ENCODE assay signal across 2 cellular contexts in the genomic region with DNA sequence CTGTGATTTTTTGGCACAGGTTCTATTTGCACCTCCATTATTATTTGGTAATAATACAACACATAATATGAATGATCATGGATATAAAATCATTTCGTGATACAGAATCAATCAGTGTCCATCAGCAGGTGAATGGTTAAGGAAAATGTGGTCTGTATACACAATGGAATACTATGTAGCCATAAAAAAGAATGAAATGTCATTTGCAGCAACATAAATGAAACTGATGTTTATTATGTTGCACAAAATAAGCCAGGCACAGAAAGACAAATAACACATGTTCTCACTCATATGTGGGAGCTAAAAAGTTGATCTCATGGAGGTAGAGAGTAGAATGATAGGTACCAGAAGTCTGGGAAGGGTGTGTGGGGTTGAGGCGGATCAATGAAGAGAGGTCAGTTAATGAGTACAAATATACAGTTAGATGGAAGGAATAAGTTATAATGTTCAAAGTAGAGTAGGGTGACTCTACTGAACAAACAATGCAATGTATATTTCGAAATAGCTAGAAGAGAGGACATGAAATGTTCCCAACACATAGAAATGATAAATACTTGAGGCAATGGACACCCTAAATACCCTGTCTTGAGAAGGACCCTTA.
A peak's percentile ranks its signal among the peaks of the same experiment; 100 is the strongest.
TF ChIP-seq lines count a peak whose summit lies in the region.

No MANE protein-coding gene starts in this region.

TF ChIP-seq in A549, 52 proteins besides CTCF, POLR2A, EP300 and RAD21:
- TF ChIP-seq, protein P1, sequence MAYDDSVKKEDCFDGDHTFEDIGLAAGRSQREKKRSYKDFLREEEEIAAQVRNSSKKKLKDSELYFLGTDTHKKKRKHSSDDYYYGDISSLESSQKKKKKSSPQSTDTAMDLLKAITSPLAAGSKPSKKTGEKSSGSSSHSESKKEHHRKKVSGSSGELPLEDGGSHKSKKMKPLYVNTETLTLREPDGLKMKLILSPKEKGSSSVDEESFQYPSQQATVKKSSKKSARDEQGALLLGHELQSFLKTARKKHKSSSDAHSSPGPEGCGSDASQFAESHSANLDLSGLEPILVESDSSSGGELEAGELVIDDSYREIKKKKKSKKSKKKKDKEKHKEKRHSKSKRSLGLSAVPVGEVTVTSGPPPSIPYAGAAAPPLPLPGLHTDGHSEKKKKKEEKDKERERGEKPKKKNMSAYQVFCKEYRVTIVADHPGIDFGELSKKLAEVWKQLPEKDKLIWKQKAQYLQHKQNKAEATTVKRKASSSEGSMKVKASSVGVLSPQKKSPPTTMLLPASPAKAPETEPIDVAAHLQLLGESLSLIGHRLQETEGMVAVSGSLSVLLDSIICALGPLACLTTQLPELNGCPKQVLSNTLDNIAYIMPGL (CRISPR knock-in tag; IDR thresholded peaks at IDR 0.05; ENCODE audit: borderline replicate concordance): no peak
- TF ChIP-seq GATA3 (IDR thresholded peaks at IDR 0.05; ENCODE audit: borderline replicate concordance) (no peak), KDM1A (IDR thresholded peaks at IDR 0.05; ENCODE audit: low read depth) (0 out of 2 replicates have a peak, but pooled peaks have one; percentile 19), NFE2L2 (conservative IDR thresholded peaks at IDR 0.05; ENCODE audit: low read length) (no peak), HDAC2 (IDR thresholded peaks at IDR 0.05) (peak; percentile 57; the same call in 1 of the 2 replicates), ZNF302 (CRISPR knock-in tag; IDR thresholded peaks at IDR 0.05) (no peak)

TF ChIP-seq in HepG2, 621 proteins besides CTCF, POLR2A, EP300 and RAD21:
- peak; percentile 47; the same call in 1 of the 2 replicates for TF ChIP-seq FOXA3 (CRISPR knock-in tag; IDR thresholded peaks at IDR 0.05)
- peak; percentile 45; the same call in 1 of the 2 replicates for TF ChIP-seq CEBPB (IDR thresholded peaks at IDR 0.05; ENCODE audit: borderline replicate concordance, low read depth, low read length)
- TF ChIP-seq NR2F6 (IDR thresholded peaks at IDR 0.05): 0 out of 2 replicates have a peak, but pooled peaks have one; percentile 20
- no peak for TF ChIP-seq NR2F6 (CRISPR knock-in tag; IDR thresholded peaks at IDR 0.05)
- TF ChIP-seq MLLT10 (CRISPR knock-in tag; IDR thresholded peaks at IDR 0.05): no peak
- TF ChIP-seq, protein P2, sequence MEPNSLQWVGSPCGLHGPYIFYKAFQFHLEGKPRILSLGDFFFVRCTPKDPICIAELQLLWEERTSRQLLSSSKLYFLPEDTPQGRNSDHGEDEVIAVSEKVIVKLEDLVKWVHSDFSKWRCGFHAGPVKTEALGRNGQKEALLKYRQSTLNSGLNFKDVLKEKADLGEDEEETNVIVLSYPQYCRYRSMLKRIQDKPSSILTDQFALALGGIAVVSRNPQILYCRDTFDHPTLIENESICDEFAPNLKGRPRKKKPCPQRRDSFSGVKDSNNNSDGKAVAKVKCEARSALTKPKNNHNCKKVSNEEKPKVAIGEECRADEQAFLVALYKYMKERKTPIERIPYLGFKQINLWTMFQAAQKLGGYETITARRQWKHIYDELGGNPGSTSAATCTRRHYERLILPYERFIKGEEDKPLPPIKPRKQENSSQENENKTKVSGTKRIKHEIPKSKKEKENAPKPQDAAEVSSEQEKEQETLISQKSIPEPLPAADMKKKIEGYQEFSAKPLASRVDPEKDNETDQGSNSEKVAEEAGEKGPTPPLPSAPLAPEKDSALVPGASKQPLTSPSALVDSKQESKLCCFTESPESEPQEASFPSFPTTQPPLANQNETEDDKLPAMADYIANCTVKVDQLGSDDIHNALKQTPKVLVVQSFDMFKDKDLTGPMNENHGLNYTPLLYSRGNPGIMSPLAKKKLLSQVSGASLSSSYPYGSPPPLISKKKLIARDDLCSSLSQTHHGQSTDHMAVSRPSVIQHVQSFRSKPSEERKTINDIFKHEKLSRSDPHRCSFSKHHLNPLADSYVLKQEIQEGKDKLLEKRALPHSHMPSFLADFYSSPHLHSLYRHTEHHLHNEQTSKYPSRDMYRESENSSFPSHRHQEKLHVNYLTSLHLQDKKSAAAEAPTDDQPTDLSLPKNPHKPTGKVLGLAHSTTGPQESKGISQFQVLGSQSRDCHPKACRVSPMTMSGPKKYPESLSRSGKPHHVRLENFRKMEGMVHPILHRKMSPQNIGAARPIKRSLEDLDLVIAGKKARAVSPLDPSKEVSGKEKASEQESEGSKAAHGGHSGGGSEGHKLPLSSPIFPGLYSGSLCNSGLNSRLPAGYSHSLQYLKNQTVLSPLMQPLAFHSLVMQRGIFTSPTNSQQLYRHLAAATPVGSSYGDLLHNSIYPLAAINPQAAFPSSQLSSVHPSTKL (CRISPR knock-in tag; IDR thresholded peaks at IDR 0.05): peak; percentile 37; the same call in 1 of the 2 replicates
- TF ChIP-seq FOXP1 (IDR thresholded peaks at IDR 0.05): no peak
- TF ChIP-seq FOXP1 (CRISPR knock-in tag; IDR thresholded peaks at IDR 0.05): peak; percentile 39; the same call in 1 of the 2 replicates
- 0 out of 2 replicates have a peak, but pooled peaks have one; percentile 41 for TF ChIP-seq KDM1A (CRISPR knock-in tag; IDR thresholded peaks at IDR 0.05)
- 0 out of 2 replicates have a peak, but pooled peaks have one; percentile 16 for TF ChIP-seq DNMT3B (CRISPR knock-in tag; conservative IDR thresholded peaks at IDR 0.05)
- TF ChIP-seq RCOR2 (CRISPR knock-in tag; IDR thresholded peaks at IDR 0.05): peak; percentile 37; the same call in 1 of the 2 replicates
- TF ChIP-seq ZNF652 (CRISPR knock-in tag; IDR thresholded peaks at IDR 0.05; ENCODE audit: borderline replicate concordance, low read depth): 0 out of 2 replicates have a peak, but pooled peaks have one; percentile 35
- peak; percentile 62; the same call in 1 of the 2 replicates for TF ChIP-seq ONECUT2 (CRISPR knock-in tag; IDR thresholded peaks at IDR 0.05)
- TF ChIP-seq MAFG (CRISPR knock-in tag; IDR thresholded peaks at IDR 0.05): no peak
- TF ChIP-seq IRX3 (CRISPR knock-in tag; IDR thresholded peaks at IDR 0.05; ENCODE audit: borderline replicate concordance, low read depth): no peak
- peak; percentile 46 for TF ChIP-seq GATAD2A (CRISPR knock-in tag; IDR thresholded peaks at IDR 0.05)
- TF ChIP-seq, protein P3, sequence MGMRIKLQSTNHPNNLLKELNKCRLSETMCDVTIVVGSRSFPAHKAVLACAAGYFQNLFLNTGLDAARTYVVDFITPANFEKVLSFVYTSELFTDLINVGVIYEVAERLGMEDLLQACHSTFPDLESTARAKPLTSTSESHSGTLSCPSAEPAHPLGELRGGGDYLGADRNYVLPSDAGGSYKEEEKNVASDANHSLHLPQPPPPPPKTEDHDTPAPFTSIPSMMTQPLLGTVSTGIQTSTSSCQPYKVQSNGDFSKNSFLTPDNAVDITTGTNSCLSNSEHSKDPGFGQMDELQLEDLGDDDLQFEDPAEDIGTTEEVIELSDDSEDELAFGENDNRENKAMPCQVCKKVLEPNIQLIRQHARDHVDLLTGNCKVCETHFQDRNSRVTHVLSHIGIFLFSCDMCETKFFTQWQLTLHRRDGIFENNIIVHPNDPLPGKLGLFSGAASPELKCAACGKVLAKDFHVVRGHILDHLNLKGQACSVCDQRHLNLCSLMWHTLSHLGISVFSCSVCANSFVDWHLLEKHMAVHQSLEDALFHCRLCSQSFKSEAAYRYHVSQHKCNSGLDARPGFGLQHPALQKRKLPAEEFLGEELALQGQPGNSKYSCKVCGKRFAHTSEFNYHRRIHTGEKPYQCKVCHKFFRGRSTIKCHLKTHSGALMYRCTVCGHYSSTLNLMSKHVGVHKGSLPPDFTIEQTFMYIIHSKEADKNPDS (CRISPR knock-in tag; IDR thresholded peaks at IDR 0.05): no peak
- peak; percentile 40; the same call in 1 of the 2 replicates for TF ChIP-seq CEBPG (CRISPR knock-in tag; IDR thresholded peaks at IDR 0.05)
- 0 out of 2 replicates have a peak, but pooled peaks have one; percentile 13 for TF ChIP-seq HDAC1 (CRISPR knock-in tag; IDR thresholded peaks at IDR 0.05)
- TF ChIP-seq, protein P4, sequence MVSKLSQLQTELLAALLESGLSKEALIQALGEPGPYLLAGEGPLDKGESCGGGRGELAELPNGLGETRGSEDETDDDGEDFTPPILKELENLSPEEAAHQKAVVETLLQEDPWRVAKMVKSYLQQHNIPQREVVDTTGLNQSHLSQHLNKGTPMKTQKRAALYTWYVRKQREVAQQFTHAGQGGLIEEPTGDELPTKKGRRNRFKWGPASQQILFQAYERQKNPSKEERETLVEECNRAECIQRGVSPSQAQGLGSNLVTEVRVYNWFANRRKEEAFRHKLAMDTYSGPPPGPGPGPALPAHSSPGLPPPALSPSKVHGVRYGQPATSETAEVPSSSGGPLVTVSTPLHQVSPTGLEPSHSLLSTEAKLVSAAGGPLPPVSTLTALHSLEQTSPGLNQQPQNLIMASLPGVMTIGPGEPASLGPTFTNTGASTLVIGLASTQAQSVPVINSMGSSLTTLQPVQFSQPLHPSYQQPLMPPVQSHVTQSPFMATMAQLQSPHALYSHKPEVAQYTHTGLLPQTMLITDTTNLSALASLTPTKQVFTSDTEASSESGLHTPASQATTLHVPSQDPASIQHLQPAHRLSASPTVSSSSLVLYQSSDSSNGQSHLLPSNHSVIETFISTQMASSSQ (IDR thresholded peaks at IDR 0.05; ENCODE audit: low read depth): peak; percentile 58; the same call in 1 of the 2 replicates
- TF ChIP-seq, protein P4 (CRISPR knock-in tag; IDR thresholded peaks at IDR 0.05; ENCODE audit: borderline replicate concordance): no peak
- no peak for TF ChIP-seq NCOA1 (CRISPR knock-in tag; IDR thresholded peaks at IDR 0.05)
- TF ChIP-seq, protein P5, sequence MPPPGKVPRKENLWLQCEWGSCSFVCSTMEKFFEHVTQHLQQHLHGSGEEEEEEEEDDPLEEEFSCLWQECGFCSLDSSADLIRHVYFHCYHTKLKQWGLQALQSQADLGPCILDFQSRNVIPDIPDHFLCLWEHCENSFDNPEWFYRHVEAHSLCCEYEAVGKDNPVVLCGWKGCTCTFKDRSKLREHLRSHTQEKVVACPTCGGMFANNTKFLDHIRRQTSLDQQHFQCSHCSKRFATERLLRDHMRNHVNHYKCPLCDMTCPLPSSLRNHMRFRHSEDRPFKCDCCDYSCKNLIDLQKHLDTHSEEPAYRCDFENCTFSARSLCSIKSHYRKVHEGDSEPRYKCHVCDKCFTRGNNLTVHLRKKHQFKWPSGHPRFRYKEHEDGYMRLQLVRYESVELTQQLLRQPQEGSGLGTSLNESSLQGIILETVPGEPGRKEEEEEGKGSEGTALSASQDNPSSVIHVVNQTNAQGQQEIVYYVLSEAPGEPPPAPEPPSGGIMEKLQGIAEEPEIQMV (CRISPR knock-in tag; IDR thresholded peaks at IDR 0.05; ENCODE audit: low read depth): no peak
TF ChIP-seq in HepG2: peak in this region for 14.
